20 cellular contexts compared by ENCODE assay signal in genomic region chr12:113837528-113838296, GRCh38.
A peak's percentile ranks its signal among the peaks of the same experiment; 100 is the strongest.
DNase-seq lines count a peak whose midpoint lies in the region; ATAC-seq and TF ChIP-seq lines count a peak whose summit lies in the region.
"Had no signal": no experiment of that assay in that cellular context is flagged by ENCODE, and none has a peak within 500 bp of the region (broad histone marks: within the 10 kb centered on the region; RNA-seq: fewer than 3 reads in every experiment).

No MANE protein-coding gene starts in this region.

- H4K20me1 ChIP-seq in H9 (ENCODE audit: control insufficient read depth, insufficient read depth, insufficient read length) (no peaks in the 10 kb centered on the region), PC-9 (ENCODE audit: insufficient read depth) (no peaks in the 10 kb centered on the region)

- H3K14ac ChIP-seq in H9 (ENCODE audit: insufficient read depth, low read length): no peak overlapping the region

- BruUV-seq in PC-9 (replicated peaks; lab: Mats Ljungman, UMichigan): no TSS peak

- H2BK12ac ChIP-seq in H9 (ENCODE audit: insufficient read length, low read depth, low read length): no peak overlapping the region

- no peaks in the 10 kb centered on the region for H3K79me2 ChIP-seq in H9 (ENCODE audit: insufficient read depth, low read length)
- H3K79me2 ChIP-seq in PC-9 (ENCODE audit: low read depth): no peaks in the 10 kb centered on the region

- H3K27me3 Mint-ChIP-seq in H9 (ENCODE audit: low read depth): no peaks in the 10 kb centered on the region
- H3K27me3 Mint-ChIP-seq: activated CD4-positive, alpha-beta memory T cell treated with anti-CD3 and anti-CD28 coated beads for 36 hours had no signal

- H3K23me2 ChIP-seq in H9 (ENCODE audit: insufficient read length, low read depth, low read length, poor library complexity, severe bottlenecking): no peaks in the 10 kb centered on the region

- H2BK120ac ChIP-seq in H9 (ENCODE audit: low read depth, low read length, poor library complexity, severe bottlenecking): no peak overlapping the region

- H3K27ac ChIP-seq in H9 (ENCODE audit: insufficient read length, low read depth, low read length) (no peak overlapping the region), foreskin keratinocyte (no peak overlapping the region), PC-9 (no peak overlapping the region)
- H3K27ac ChIP-seq: coronary artery, neutrophil had no signal

- intact Hi-C loops in PC-9 (cut with micrococcal nuclease; ENCODE audit: unreplicated experiment): no loop called here

- H3K4me1 ChIP-seq in H9 (ENCODE audit: insufficient read depth, low read length): no peaks in the 10 kb centered on the region
- H3K4me1 ChIP-seq in foreskin keratinocyte: no peaks in the 10 kb centered on the region
- H3K4me1 ChIP-seq in PC-9 (replicated peaks; ENCODE audit: insufficient read depth): no peaks in the 10 kb centered on the region
- H3K4me1 ChIP-seq: Caco-2 had no signal

- no peak overlapping the region for H4K91ac ChIP-seq in H9 (ENCODE audit: insufficient read length, low read depth, low read length)

- H3K36me3 ChIP-seq in PC-9 (ENCODE audit: low read depth): no peaks in the 10 kb centered on the region
- H3K36me3 ChIP-seq: neutrophil had no signal

- no peak overlapping the region for H3K23ac ChIP-seq in H9 (ENCODE audit: insufficient read length, low read depth, low read length)

- no peak overlapping the region for H3K4me3 Mint-ChIP-seq in H9
- H3K4me3 Mint-ChIP-seq: activated CD4-positive, alpha-beta memory T cell treated with anti-CD3 and anti-CD28 coated beads for 36 hours; activated naive CD4-positive, alpha-beta T cell treated with anti-CD3 and anti-CD28 coated beads for 36 hours; mesothelial cell of epicardium had no signal

- WGBS in H9 (ENCODE audit: extremely low coverage, insufficient read length, low lambda C conversion rate): no CpG with 5 or more reads among the region's 15 CpGs

- no peak overlapping the region for H2AK5ac ChIP-seq in H9 (ENCODE audit: insufficient read length, low read length)

- H3K27me3 ChIP-seq in H9 (ENCODE audit: insufficient read depth, low read length) (no peaks in the 10 kb centered on the region), foreskin keratinocyte (no peaks in the 10 kb centered on the region), PC-9 (ENCODE audit: insufficient read depth, low read depth) (no peaks in the 10 kb centered on the region)
- H3K27me3 ChIP-seq: neutrophil had no signal

- POLR2A ChIA-PET in AG04449 (lab: Yijun Ruan, JAX): no interaction called here
- POLR2A ChIA-PET in PC-9 (lab: Charles Lee; ENCODE audit: unreplicated experiment): no interaction called here

- H3K79me1 ChIP-seq in H9 (ENCODE audit: insufficient read depth, low read depth, low read length, poor library complexity, severe bottlenecking): no peaks in the 10 kb centered on the region

- H3K9ac ChIP-seq in H9 (ENCODE audit: extremely low read depth, insufficient read length, low read length): no peak overlapping the region

- H3K18ac ChIP-seq in H9 (ENCODE audit: insufficient read length, low read depth, low read length): no peak overlapping the region

- H2BK15ac ChIP-seq in H9 (ENCODE audit: low read depth, low read length): no peak overlapping the region

- in situ Hi-C loops in astrocyte of the cerebellum (cut with HindIII; ENCODE audit: low sequenced_read_pairs): loop anchor here (10.0 kb wide), 1 partner anchor 93 kb away; no protein-coding TSS in a partner anchor

- H3K36me3 Mint-ChIP-seq in H9 (ENCODE audit: insufficient read depth in 1 of 3, low read depth in 3 of 3): peaks cover 0 to 3% (median 0%) of the 10 kb centered on the region in 3 experiments; a peak in 2 of 7 replicates
- H3K36me3 Mint-ChIP-seq: mesothelial cell of epicardium had no signal

- H3K9me3 ChIP-seq in H9 (ENCODE audit: control insufficient read depth, low read depth, low read length) (no peaks in the 10 kb centered on the region), PC-9 (ENCODE audit: insufficient read depth, low read depth) (no peaks in the 10 kb centered on the region)
- H3K9me3 ChIP-seq: Caco-2, neutrophil had no signal

- H2AFZ ChIP-seq in H9 (ENCODE audit: low read length) (no peak overlapping the region), PC-9 (no peak overlapping the region)

- no peak overlapping the region for H3K4me2 ChIP-seq in H9 (ENCODE audit: insufficient read depth, insufficient read length, low read length)
- no peak overlapping the region for H3K4me2 ChIP-seq in PC-9

- peaks cover 18 to 25% of the 10 kb centered on the region in 2 experiments for H3K4me1 Mint-ChIP-seq in H9

- no peak overlapping the region for H2BK5ac ChIP-seq in H9 (ENCODE audit: insufficient read length, low read length)

- CTCF ChIA-PET in AG04449 (lab: Yijun Ruan, JAX) (interaction anchor here (0.9 to 1.2 kb wide), 3 partner anchors 8 to 23 kb away, joined by 3 read pairs; no protein-coding TSS in a partner anchor), PC-9 (lab: Charles Lee) (no interaction called here)

- no peaks in the 10 kb centered on the region for H3K9me2 ChIP-seq in PC-9 (ENCODE audit: insufficient read depth)

- H3K9me3 Mint-ChIP-seq in H9: no peaks in the 10 kb centered on the region
- H3K9me3 Mint-ChIP-seq: activated CD4-positive, alpha-beta memory T cell treated with anti-CD3 and anti-CD28 coated beads for 36 hours; activated naive CD4-positive, alpha-beta T cell treated with anti-CD3 and anti-CD28 coated beads for 36 hours; mesothelial cell of epicardium had no signal

- no peak overlapping the region for H3K56ac ChIP-seq in H9 (ENCODE audit: insufficient read length, low read depth, low read length)

- no peak overlapping the region for H4K5ac ChIP-seq in H9 (ENCODE audit: insufficient read length, low read depth, low read length)

- no peak overlapping the region for H3K27ac Mint-ChIP-seq in H9
- H3K27ac Mint-ChIP-seq: activated CD4-positive, alpha-beta memory T cell treated with anti-CD3 and anti-CD28 coated beads for 36 hours; activated naive CD4-positive, alpha-beta T cell treated with anti-CD3 and anti-CD28 coated beads for 36 hours had no signal

- H3T11ph ChIP-seq in H9 (ENCODE audit: low read length): no peak overlapping the region

- H3K4me3 ChIP-seq in AG04449 (ENCODE audit: low read depth, low read length) (no peak overlapping the region), astrocyte of the cerebellum (ENCODE audit: low read depth, low read length) (no peak overlapping the region), PC-9 (no peak overlapping the region)
- H3K4me3 ChIP-seq: coronary artery had no signal

- ATAC-seq in foreskin keratinocyte: peak; percentile 34

- H3F3A ChIP-seq in PC-9 (ENCODE audit: insufficient read depth, low read depth): no peaks in the 10 kb centered on the region; the same call in 1 of the 2 replicates

- peak; percentile 1 for TF ChIP-seq CTCF in AG04449 (IDR thresholded peaks at IDR 0.05; ENCODE audit: insufficient read depth, low read length, missing control alignments)
- peak; percentile 34; the same call in 2 of the 3 replicates for TF ChIP-seq CTCF in H9 (conservative IDR thresholded peaks at IDR 0.05)
- peak; percentile 35 for TF ChIP-seq CTCF in astrocyte of the cerebellum (IDR thresholded peaks at IDR 0.05; ENCODE audit: low read depth, low read length, missing control alignments)
- no peak for TF ChIP-seq CTCF in foreskin keratinocyte (conservative IDR thresholded peaks at IDR 0.05)
- TF ChIP-seq CTCF in PC-9 (conservative IDR thresholded peaks at IDR 0.05): no peak

- no peak overlapping the region for H3K4ac ChIP-seq in H9 (ENCODE audit: low read depth, low read length)

- DNase-seq in AG04449 (ENCODE audit: low read depth, low spot score): no peak
- DNase-seq in H9: no peak
- no peak for DNase-seq in astrocyte of the cerebellum (ENCODE audit: low read depth)
- DNase-seq in foreskin keratinocyte: no peak
- no peak for DNase-seq in stimulated activated CD4-positive, alpha-beta T cell treated with anti-CD3 and anti-CD28 coated beads, Interleukin-15, amount 100 ng/mL, for 24 hours
- no peak for DNase-seq in PC-9
- DNase-seq in stimulated activated CD4-positive, alpha-beta T cell treated with anti-CD3 and anti-CD28 coated beads, Interleukin-2, amount 100 ng/mL, for 24 hours: no peak
- no peak for DNase-seq in CD1c-positive myeloid dendritic cell (ENCODE audit: extremely low spot score)
- DNase-seq: activated CD4-positive, alpha-beta memory T cell treated with anti-CD3 and anti-CD28 coated beads for 36 hours; activated naive CD4-positive, alpha-beta T cell treated with anti-CD3 and anti-CD28 coated beads for 36 hours; aorta; Caco-2; GDM1; NCI-H1436 treated with DMSO at 0.1 percent for 48 hours; NCI-H2227 treated with DMSO at 0.1 percent for 48 hours; stimulated activated CD4-positive, alpha-beta T cell treated with anti-CD3 and anti-CD28 coated beads, Interleukin-2, amount 100 ng/mL, for 48 hours; SW 1271 had no signal

- H2BK20ac ChIP-seq in H9 (ENCODE audit: low read depth, low read length, poor library complexity, severe bottlenecking): no peak overlapping the region

- no peak overlapping the region for H4K8ac ChIP-seq in H9 (replicated peaks; ENCODE audit: insufficient read length, low read depth, low read length)

Comparison
In these comparisons a context has a peak if more than half of its experiments do, and no peak if none do; other contexts are left out.
1. CTCF ChIP-seq: peak in AG04449 (single experiment), H9 (single experiment) and astrocyte of the cerebellum (single experiment); none in foreskin keratinocyte (single experiment) and PC-9 (single experiment).